In the genomic region with DNA sequence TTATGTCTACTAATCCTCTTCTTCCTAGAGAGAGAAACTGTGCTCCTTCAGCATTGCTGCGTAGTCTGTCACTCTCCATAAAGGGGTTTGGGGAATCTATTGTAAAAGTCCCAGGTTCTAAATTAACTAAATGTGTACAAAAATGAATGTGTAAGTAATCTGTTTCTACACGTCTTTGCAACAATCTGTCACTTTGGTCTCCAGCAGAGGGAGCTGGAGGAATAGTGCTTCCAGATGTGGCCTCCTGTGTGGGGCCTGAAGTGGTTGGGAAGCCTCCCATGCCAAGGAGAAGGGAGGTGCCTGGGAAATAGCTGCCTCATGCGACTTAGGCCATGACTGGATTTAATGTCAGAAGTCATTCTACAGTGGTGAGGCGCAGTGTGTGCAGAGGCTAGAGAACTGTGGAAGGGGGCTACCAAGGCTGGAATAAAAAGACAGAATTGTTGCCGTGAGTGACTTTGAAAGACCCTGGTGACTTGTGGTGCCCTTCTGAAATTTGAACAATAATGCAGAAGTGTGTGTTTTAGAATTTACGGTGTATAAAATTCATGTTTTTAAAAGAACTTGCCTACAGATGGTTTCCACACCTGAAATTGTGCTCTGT, we compare ENCODE assay signal across 8 cellular contexts. TPM values are rescaled to one million over a fixed set of nuclear protein-coding genes. Genes with fewer than 3 reads are reported as not detected.
DNase-seq lines count a peak whose midpoint lies in the region; ATAC-seq and TF ChIP-seq lines count a peak whose summit lies in the region.
"Not testable (repeated sequence)": the region's sequence is repeated elsewhere in the genome, so short reads cannot be mapped to it uniquely, and the experiment has no call there.

No MANE protein-coding gene starts in this region.

- WGBS in body of pancreas, 2 donors, result 48 to 52% methylated on average over 4 to 5 of the region's 6 CpGs

- not testable (repeated sequence) for H3K36me3 ChIP-seq in body of pancreas (replicated peaks in 1 of 2; ENCODE audit: insufficient read depth in 1 of 2, low read depth in 2 of 2); mucosa of descending colon (ENCODE audit: low read depth); thoracic aorta

- H3K36me3 Mint-ChIP-seq in glutamatergic neuron (ENCODE audit: unreplicated experiment), result not testable (repeated sequence)

- not testable (repeated sequence) for TF ChIP-seq POLR2A in body of pancreas (IDR thresholded peaks at IDR 0.05)

- H3K27ac Mint-ChIP-seq in glutamatergic neuron (ENCODE audit: unreplicated experiment), result not testable (repeated sequence)

- intact Hi-C loops in body of pancreas (cut with DNase I); mucosa of descending colon (cut with DNase I, micrococcal nuclease): not testable (repeated sequence)

- TF ChIP-seq CTCF in body of pancreas (IDR thresholded peaks at IDR 0.05) (peak in 5 of 7 experiments; percentile 9 to 34 (median 24)), thoracic aorta (IDR thresholded peaks at IDR 0.05) (peak; percentile 34)
- not testable (repeated sequence) for TF ChIP-seq CTCF in glutamatergic neuron (IDR thresholded peaks at IDR 0.05; ENCODE audit: partially characterized antibody, unreplicated experiment); mucosa of descending colon (IDR thresholded peaks at IDR 0.05)

- not testable (repeated sequence) for H3K9me3 Mint-ChIP-seq in glutamatergic neuron (ENCODE audit: unreplicated experiment)

- DNase-seq in ELR (ENCODE audit: low read depth) (peak; percentile 1), NCI-H2171 (lab: John Stamatoyannopoulos, UW) (peak; percentile 1), SW480 (ENCODE audit: low spot score) (peak; percentile 20), body of pancreas (peak in 3 of 4 donors; percentile 39 to 59 (median 55)), glutamatergic neuron (peak; percentile 23), mucosa of descending colon (peak in 1 of 3 donors; percentile 66)
- not testable (repeated sequence) for DNase-seq in thoracic aorta (ENCODE audit: low spot score)

- not testable (repeated sequence) for H3K4me3 Mint-ChIP-seq in glutamatergic neuron (ENCODE audit: unreplicated experiment)

- H3K27ac ChIP-seq in body of pancreas, thoracic aorta: not testable (repeated sequence)

- H3K4me3 ChIP-seq in body of pancreas, mucosa of descending colon, thoracic aorta: not testable (repeated sequence)

- ATAC-seq in HG02678 (IDR thresholded peaks at IDR 0.05; ENCODE audit: unreplicated experiment) (peak; percentile 47), body of pancreas (peak; percentile 56), mucosa of descending colon (peak; percentile 77)
- not testable (repeated sequence) for ATAC-seq in thoracic aorta (ENCODE audit: insufficient number of reproducible peaks, low FRiP score, low read depth)

- H3K9me3 ChIP-seq in body of pancreas, mucosa of descending colon, thoracic aorta: not testable (repeated sequence)

- not testable (repeated sequence) for H3K27me3 ChIP-seq in body of pancreas; thoracic aorta (replicated peaks; ENCODE audit: insufficient read depth)

- H3K4me1 Mint-ChIP-seq in glutamatergic neuron (ENCODE audit: low read depth, unreplicated experiment), result not testable (repeated sequence)

- not testable (repeated sequence) for H3K27me3 Mint-ChIP-seq in glutamatergic neuron (ENCODE audit: unreplicated experiment)

- not testable (repeated sequence) for H3K4me1 ChIP-seq in body of pancreas; mucosa of descending colon (ENCODE audit: low read depth); thoracic aorta (ENCODE audit: control insufficient read depth in 1 of 2, low read depth in 2 of 2)

RNA-seq across cellular contexts. Expression of a gene that starts 54.5 kb away (rescaled TPM):
- total RNA-seq in body of pancreas, result 10 to 100 TPM; 15.8 to 33.6 TPM
- 68.3 TPM for total RNA-seq in glutamatergic neuron (ENCODE audit: unreplicated experiment)
- 10 to 100 TPM; 26.3 to 39.0 (median 30.7) TPM for total RNA-seq in mucosa of descending colon
- 10 to 100 TPM; 28.3 to 49.1 TPM for total RNA-seq in thoracic aorta
